15 cellular contexts compared by ENCODE assay signal in genomic region chr1:184373155-184373554, GRCh38.
"Had no signal": no experiment of that assay in that cellular context is flagged by ENCODE, and none has a peak within 500 bp of the region (broad histone marks: within the 10 kb centered on the region; RNA-seq: fewer than 3 reads in every experiment).

No MANE protein-coding gene starts in this region.

- H3K9me3 Mint-ChIP-seq: dendritic cell treated with granulocyte-macrophage colony-stimulating factor and Interleukin-4, amounts not matched to agents 40 ng/mL and 50 ng/mL, for 4 days; naive thymus-derived CD8-positive, alpha-beta T cell; type B pancreatic cell had no signal

- H3K27me3 Mint-ChIP-seq: dendritic cell treated with granulocyte-macrophage colony-stimulating factor and Interleukin-4, amounts not matched to agents 40 ng/mL and 50 ng/mL, for 4 days had no signal

- H3K27ac ChIP-seq: esophagus squamous epithelium, foreskin keratinocyte, suprapubic skin, thyroid gland had no signal

- H3K9me3 ChIP-seq: esophagus squamous epithelium, suprapubic skin, thyroid gland had no signal

- ATAC-seq: foreskin keratinocyte; left colon; naive thymus-derived CD8-positive, alpha-beta T cell; stimulated activated naive CD8-positive, alpha-beta T cell treated with anti-CD3 and anti-CD28 coated beads, Interleukin-15, Interleukin-2, amounts not matched to agents 100 U/mL and 50 U/mL, for 24 hours had no signal

- H3K4me2 ChIP-seq: smooth muscle cell had no signal

- H3K4me1 ChIP-seq: esophagus squamous epithelium, foreskin keratinocyte, suprapubic skin, thyroid gland had no signal

- H3K4me1 Mint-ChIP-seq: naive thymus-derived CD8-positive, alpha-beta T cell had no signal

- FAIRE-seq: colon, kidney, urothelium cell line had no signal

- H3K36me3 ChIP-seq: esophagus squamous epithelium, suprapubic skin, thyroid gland had no signal

- H3K4me3 ChIP-seq: esophagus squamous epithelium, smooth muscle cell, suprapubic skin, thyroid gland had no signal

- H3K27ac Mint-ChIP-seq: dendritic cell treated with granulocyte-macrophage colony-stimulating factor and Interleukin-4, amounts not matched to agents 40 ng/mL and 50 ng/mL, for 4 days; naive thymus-derived CD8-positive, alpha-beta T cell; type B pancreatic cell had no signal

- H3K4me3 Mint-ChIP-seq: dendritic cell treated with granulocyte-macrophage colony-stimulating factor and Interleukin-4, amounts not matched to agents 40 ng/mL and 50 ng/mL, for 4 days; naive thymus-derived CD8-positive, alpha-beta T cell; type B pancreatic cell had no signal

- DNase-seq: esophagus squamous epithelium; foreskin keratinocyte; kidney; left colon; naive thymus-derived CD8-positive, alpha-beta T cell; posterior cingulate gyrus; stimulated activated CD4-positive, alpha-beta T cell treated with anti-CD3 and anti-CD28 coated beads, Interleukin-2, amount 100 ng/mL, for 48 hours; stimulated activated naive CD8-positive, alpha-beta T cell treated with anti-CD3 and anti-CD28 coated beads, Interleukin-15, Interleukin-2, amounts not matched to agents 100 U/mL and 50 U/mL, for 24 hours; thyroid gland had no signal

- H3K36me3 Mint-ChIP-seq: naive thymus-derived CD8-positive, alpha-beta T cell; type B pancreatic cell had no signal

- H3K27me3 ChIP-seq: foreskin keratinocyte, suprapubic skin, thyroid gland had no signal
